3 cellular contexts compared by ENCODE assay signal in the genomic region with DNA sequence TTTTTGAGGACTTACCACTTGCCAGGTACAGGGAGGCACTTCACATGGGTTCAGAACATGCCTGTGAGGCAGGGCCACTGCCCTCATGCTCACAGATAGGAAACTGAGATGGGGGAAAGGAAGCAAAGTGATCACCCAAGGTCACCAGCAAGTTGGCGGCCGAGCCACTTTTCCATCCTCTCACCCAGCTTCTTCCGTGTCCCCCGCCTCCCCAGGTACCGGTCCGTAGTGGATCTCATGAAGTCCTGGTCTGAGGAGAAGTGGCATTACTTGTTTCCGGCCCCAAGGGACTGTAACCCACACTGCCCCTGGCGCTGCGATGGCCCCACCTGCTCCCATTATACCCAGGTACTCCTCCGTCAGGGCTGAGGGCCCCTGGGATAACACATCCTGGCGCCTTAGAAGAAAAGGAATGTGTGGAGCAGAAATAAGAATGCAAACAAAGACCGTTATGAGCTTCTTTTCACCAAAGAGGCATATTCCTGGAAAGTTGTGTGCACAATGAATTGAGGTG.
TF ChIP-seq lines count a peak whose summit lies in the region.

No MANE protein-coding gene starts in this region.

TF ChIP-seq in GM23338, 12 proteins besides CTCF, POLR2A, EP300 and RAD21 (continues in another document):
- TF ChIP-seq JUNB (IDR thresholded peaks at IDR 0.05; ENCODE audit: unreplicated experiment) = no peak
- no peak for TF ChIP-seq CREB1 (CRISPR knock-in tag; IDR thresholded peaks at IDR 0.05; ENCODE audit: low read depth)
- TF ChIP-seq, protein P1, sequence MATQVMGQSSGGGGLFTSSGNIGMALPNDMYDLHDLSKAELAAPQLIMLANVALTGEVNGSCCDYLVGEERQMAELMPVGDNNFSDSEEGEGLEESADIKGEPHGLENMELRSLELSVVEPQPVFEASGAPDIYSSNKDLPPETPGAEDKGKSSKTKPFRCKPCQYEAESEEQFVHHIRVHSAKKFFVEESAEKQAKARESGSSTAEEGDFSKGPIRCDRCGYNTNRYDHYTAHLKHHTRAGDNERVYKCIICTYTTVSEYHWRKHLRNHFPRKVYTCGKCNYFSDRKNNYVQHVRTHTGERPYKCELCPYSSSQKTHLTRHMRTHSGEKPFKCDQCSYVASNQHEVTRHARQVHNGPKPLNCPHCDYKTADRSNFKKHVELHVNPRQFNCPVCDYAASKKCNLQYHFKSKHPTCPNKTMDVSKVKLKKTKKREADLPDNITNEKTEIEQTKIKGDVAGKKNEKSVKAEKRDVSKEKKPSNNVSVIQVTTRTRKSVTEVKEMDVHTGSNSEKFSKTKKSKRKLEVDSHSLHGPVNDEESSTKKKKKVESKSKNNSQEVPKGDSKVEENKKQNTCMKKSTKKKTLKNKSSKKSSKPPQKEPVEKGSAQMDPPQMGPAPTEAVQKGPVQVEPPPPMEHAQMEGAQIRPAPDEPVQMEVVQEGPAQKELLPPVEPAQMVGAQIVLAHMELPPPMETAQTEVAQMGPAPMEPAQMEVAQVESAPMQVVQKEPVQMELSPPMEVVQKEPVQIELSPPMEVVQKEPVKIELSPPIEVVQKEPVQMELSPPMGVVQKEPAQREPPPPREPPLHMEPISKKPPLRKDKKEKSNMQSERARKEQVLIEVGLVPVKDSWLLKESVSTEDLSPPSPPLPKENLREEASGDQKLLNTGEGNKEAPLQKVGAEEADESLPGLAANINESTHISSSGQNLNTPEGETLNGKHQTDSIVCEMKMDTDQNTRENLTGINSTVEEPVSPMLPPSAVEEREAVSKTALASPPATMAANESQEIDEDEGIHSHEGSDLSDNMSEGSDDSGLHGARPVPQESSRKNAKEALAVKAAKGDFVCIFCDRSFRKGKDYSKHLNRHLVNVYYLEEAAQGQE (IDR thresholded peaks at IDR 0.05; ENCODE audit: unreplicated experiment) = no peak
- no peak for TF ChIP-seq EZH2 (IDR thresholded peaks at IDR 0.05; ENCODE audit: low read depth, unreplicated experiment)
- TF ChIP-seq, protein P2, sequence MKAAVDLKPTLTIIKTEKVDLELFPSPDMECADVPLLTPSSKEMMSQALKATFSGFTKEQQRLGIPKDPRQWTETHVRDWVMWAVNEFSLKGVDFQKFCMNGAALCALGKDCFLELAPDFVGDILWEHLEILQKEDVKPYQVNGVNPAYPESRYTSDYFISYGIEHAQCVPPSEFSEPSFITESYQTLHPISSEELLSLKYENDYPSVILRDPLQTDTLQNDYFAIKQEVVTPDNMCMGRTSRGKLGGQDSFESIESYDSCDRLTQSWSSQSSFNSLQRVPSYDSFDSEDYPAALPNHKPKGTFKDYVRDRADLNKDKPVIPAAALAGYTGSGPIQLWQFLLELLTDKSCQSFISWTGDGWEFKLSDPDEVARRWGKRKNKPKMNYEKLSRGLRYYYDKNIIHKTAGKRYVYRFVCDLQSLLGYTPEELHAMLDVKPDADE (IDR thresholded peaks at IDR 0.05) = no peak
- TF ChIP-seq STAT1 (IDR thresholded peaks at IDR 0.05; ENCODE audit: unreplicated experiment) = no peak
- TF ChIP-seq NANOG (IDR thresholded peaks at IDR 0.05; ENCODE audit: borderline replicate concordance) = no peak
- TF ChIP-seq ZNF331 (CRISPR knock-in tag; IDR thresholded peaks at IDR 0.05; ENCODE audit: low read depth) = no peak
- no peak for TF ChIP-seq EZH2phosphoT487 (IDR thresholded peaks at IDR 0.05; ENCODE audit: unreplicated experiment)

TF ChIP-seq in IMR-90, 13 proteins besides CTCF, POLR2A, EP300 and RAD21:
- no peak for TF ChIP-seq NFE2L2 (IDR thresholded peaks at IDR 0.05; ENCODE audit: low read depth, low read length)
- no peak for TF ChIP-seq MAZ (IDR thresholded peaks at IDR 0.05; ENCODE audit: borderline replicate concordance, low read depth, low read length)
- no peak for TF ChIP-seq MXI1 (IDR thresholded peaks at IDR 0.05; ENCODE audit: borderline replicate concordance, low read depth, low read length)
- TF ChIP-seq RCOR1 (IDR thresholded peaks at IDR 0.05; ENCODE audit: insufficient replicate concordance, low read length) = no peak
- no peak for TF ChIP-seq CEBPB (IDR thresholded peaks at IDR 0.05; ENCODE audit: low read depth, low read length)
- no peak for TF ChIP-seq FOS (IDR thresholded peaks at IDR 0.05; ENCODE audit: low read depth, low read length)
- TF ChIP-seq, protein P3, sequence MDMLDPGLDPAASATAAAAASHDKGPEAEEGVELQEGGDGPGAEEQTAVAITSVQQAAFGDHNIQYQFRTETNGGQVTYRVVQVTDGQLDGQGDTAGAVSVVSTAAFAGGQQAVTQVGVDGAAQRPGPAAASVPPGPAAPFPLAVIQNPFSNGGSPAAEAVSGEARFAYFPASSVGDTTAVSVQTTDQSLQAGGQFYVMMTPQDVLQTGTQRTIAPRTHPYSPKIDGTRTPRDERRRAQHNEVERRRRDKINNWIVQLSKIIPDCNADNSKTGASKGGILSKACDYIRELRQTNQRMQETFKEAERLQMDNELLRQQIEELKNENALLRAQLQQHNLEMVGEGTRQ (IDR thresholded peaks at IDR 0.05; ENCODE audit: low read depth, low read length) = no peak
- no peak for TF ChIP-seq SMC3 (IDR thresholded peaks at IDR 0.05; ENCODE audit: low read depth, low read length)
- TF ChIP-seq, protein P4, sequence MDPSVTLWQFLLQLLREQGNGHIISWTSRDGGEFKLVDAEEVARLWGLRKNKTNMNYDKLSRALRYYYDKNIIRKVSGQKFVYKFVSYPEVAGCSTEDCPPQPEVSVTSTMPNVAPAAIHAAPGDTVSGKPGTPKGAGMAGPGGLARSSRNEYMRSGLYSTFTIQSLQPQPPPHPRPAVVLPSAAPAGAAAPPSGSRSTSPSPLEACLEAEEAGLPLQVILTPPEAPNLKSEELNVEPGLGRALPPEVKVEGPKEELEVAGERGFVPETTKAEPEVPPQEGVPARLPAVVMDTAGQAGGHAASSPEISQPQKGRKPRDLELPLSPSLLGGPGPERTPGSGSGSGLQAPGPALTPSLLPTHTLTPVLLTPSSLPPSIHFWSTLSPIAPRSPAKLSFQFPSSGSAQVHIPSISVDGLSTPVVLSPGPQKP (IDR thresholded peaks at IDR 0.05; ENCODE audit: borderline replicate concordance, low read depth, low read length) = no peak
- TF ChIP-seq RFX5 (IDR thresholded peaks at IDR 0.05; ENCODE audit: low read depth, low read length) = no peak
- TF ChIP-seq CHD1 (IDR thresholded peaks at IDR 0.05; ENCODE audit: low read depth, low read length) = no peak
- no peak for TF ChIP-seq MAFK (IDR thresholded peaks at IDR 0.05; ENCODE audit: low read depth, low read length)
- TF ChIP-seq BHLHE40 (IDR thresholded peaks at IDR 0.05; ENCODE audit: low read depth, low read length) = no peak
TF ChIP-seq in IMR-90: peak in this region for 0.

TF ChIP-seq in H1, 55 proteins besides CTCF, POLR2A, EP300 and RAD21:
- no peak for TF ChIP-seq HDAC2 (IDR thresholded peaks at IDR 0.05; ENCODE audit: borderline replicate concordance in 1 of 2, low read depth in 2 of 2, low read length in 2 of 2)
- TF ChIP-seq RBBP5 (IDR thresholded peaks at IDR 0.05; ENCODE audit: borderline replicate concordance, low read depth, low read length) = no peak
- TF ChIP-seq, protein P5, sequence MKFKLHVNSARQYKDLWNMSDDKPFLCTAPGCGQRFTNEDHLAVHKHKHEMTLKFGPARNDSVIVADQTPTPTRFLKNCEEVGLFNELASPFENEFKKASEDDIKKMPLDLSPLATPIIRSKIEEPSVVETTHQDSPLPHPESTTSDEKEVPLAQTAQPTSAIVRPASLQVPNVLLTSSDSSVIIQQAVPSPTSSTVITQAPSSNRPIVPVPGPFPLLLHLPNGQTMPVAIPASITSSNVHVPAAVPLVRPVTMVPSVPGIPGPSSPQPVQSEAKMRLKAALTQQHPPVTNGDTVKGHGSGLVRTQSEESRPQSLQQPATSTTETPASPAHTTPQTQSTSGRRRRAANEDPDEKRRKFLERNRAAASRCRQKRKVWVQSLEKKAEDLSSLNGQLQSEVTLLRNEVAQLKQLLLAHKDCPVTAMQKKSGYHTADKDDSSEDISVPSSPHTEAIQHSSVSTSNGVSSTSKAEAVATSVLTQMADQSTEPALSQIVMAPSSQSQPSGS (IDR thresholded peaks at IDR 0.05; ENCODE audit: low read length) = no peak
